39 cellular contexts compared by ENCODE assay signal in genomic region chr4:23207059-23207458, GRCh38.
"Had no signal": no experiment of that assay in that cellular context is flagged by ENCODE, and none has a peak within 500 bp of the region (broad histone marks: within the 10 kb centered on the region; RNA-seq: fewer than 3 reads in every experiment).

No MANE protein-coding gene starts in this region.

- H3K4me3 Mint-ChIP-seq: activated naive CD4-positive, alpha-beta T cell treated with anti-CD3 and anti-CD28 coated beads for 36 hours; activated naive CD4-positive, alpha-beta T cell treated with anti-CD3 and anti-CD28 coated beads, Interleukin-2, amount 10 ng/mL, durations not matched to agents 7 days and 5 days; activated naive CD4-positive, alpha-beta T cell treated with anti-CD3 and anti-CD28 coated beads, Interleukin-2, amount 50 U/mL, for 24 hours; activated naive CD8-positive, alpha-beta T cell; activated naive CD8-positive, alpha-beta T cell treated with anti-CD3 and anti-CD28 coated beads for 36 hours; activated naive CD8-positive, alpha-beta T cell treated with anti-CD3 and anti-CD28 coated beads, Interleukin-2, amount 10 ng/mL, durations not matched to agents 7 days and 5 days; activated naive CD8-positive, alpha-beta T cell treated with anti-CD3 and anti-CD28 coated beads, Interleukin-2, amount 50 U/mL, for 24 hours; activated T-cell treated with anti-CD3 and anti-CD28 coated beads, Interleukin-2, amount 50 U/mL, for 24 hours; activated T-cell treated with anti-CD3 and anti-CD28 coated beads, Interleukin-2, amount 50 U/mL, for 4 hours; activated T-helper 1 cell treated with anti-CD3 and anti-CD28 coated beads, Interleukin-12 subunit alpha, Interleukin-12 subunit beta, Interleukin-2, Interleukin-4 antibody, amounts not matched to agents 30 ng/mL and 10 ng/mL and 1 ng/mL, durations not matched to agents 14 hours and 24 hours and 36 hours; activated T-helper 17 cell treated with anti-CD3 and anti-CD28 coated beads, Interleukin-2, amount 50 U/mL, for 72 hours; brain; central memory CD8-positive, alpha-beta T cell had no signal

- ATAC-seq: activated naive CD4-positive, alpha-beta T cell treated with anti-CD3 and anti-CD28 coated beads, Interleukin-2, amount 50 U/mL, for 72 hours; activated naive CD8-positive, alpha-beta T cell treated with anti-CD3 and anti-CD28 coated beads, Interleukin-2, amount 50 U/mL, for 24 hours; activated T-cell treated with anti-CD3 and anti-CD28 coated beads, Interleukin-2, amount 50 U/mL, for 4 hours; activated T-helper 17 cell treated with anti-CD3 and anti-CD28 coated beads, Interleukin-2, amount 50 U/mL, for 72 hours; body of pancreas had no signal

- H3K9me3 Mint-ChIP-seq: activated T-helper 17 cell treated with anti-CD3 and anti-CD28 coated beads, Interleukin-2, amount 50 U/mL, for 72 hours had no signal

- H3K4me1 Mint-ChIP-seq: activated naive CD4-positive, alpha-beta T cell treated with anti-CD3 and anti-CD28 coated beads, Interleukin-2, amount 10 ng/mL, durations not matched to agents 7 days and 5 days; activated naive CD4-positive, alpha-beta T cell treated with anti-CD3 and anti-CD28 coated beads, Interleukin-2, amount 50 U/mL, for 24 hours; activated naive CD8-positive, alpha-beta T cell treated with anti-CD3 and anti-CD28 coated beads for 36 hours; activated naive CD8-positive, alpha-beta T cell treated with anti-CD3 and anti-CD28 coated beads, Interleukin-2, amount 10 ng/mL, durations not matched to agents 7 days and 5 days; activated naive CD8-positive, alpha-beta T cell treated with anti-CD3 and anti-CD28 coated beads, Interleukin-2, amount 50 U/mL, for 24 hours; activated T-helper 17 cell treated with anti-CD3 and anti-CD28 coated beads, Interleukin-2, amount 50 U/mL, for 72 hours; brain; central memory CD8-positive, alpha-beta T cell had no signal

- H3K9me3 ChIP-seq: adrenal gland, ascending aorta had no signal

- H3K27ac ChIP-seq: adrenal gland, ascending aorta, body of pancreas, brain microvascular endothelial cell, breast epithelium, cardiac muscle cell had no signal

- H3K4me1 ChIP-seq: adrenal gland, ascending aorta, body of pancreas, breast epithelium had no signal

- DNase-seq: activated effector memory CD4-positive, alpha-beta T cell treated with anti-CD3 and anti-CD28 coated beads, Interleukin-2, amount 50 U/mL, for 16 hours; activated effector memory CD4-positive, alpha-beta T cell treated with Interleukin-2 at 50 U/mL for 16 hours; activated gamma-delta T cell; activated gamma-delta T cell treated with Interleukin-2 at 50 U/mL for 16 hours; activated naive CD4-positive, alpha-beta T cell; activated naive CD4-positive, alpha-beta T cell treated with anti-CD3 and anti-CD28 coated beads for 36 hours; activated naive CD4-positive, alpha-beta T cell treated with anti-CD3 and anti-CD28 coated beads, Interleukin-2, amount 10 ng/mL, durations not matched to agents 7 days and 5 days; activated naive CD4-positive, alpha-beta T cell treated with anti-CD3 and anti-CD28 coated beads, Interleukin-2, amount 50 U/mL, for 16 hours; activated naive CD4-positive, alpha-beta T cell treated with Interleukin-2 at 50 U/mL for 16 hours; activated naive CD8-positive, alpha-beta T cell treated with anti-CD3 and anti-CD28 coated beads for 36 hours; activated naive CD8-positive, alpha-beta T cell treated with anti-CD3 and anti-CD28 coated beads, Interleukin-2, amount 10 ng/mL, durations not matched to agents 7 days and 5 days; activated naive CD8-positive, alpha-beta T cell treated with anti-CD3 and anti-CD28 coated beads, Interleukin-2, amount 50 U/mL, for 24 hours; activated T-cell treated with anti-CD3 and anti-CD28 coated beads, Interleukin-2, amount 50 U/mL, for 1 hour; activated T-cell treated with anti-CD3 and anti-CD28 coated beads, Interleukin-2, amount 50 U/mL, for 24 hours; activated T-cell treated with anti-CD3 and anti-CD28 coated beads, Interleukin-2, amount 50 U/mL, for 4 hours; activated T-cell treated with anti-CD3 and anti-CD28 coated beads, Interleukin-2, amount 50 U/mL, for 48 hours; adrenal gland; amniotic stem cell; amygdala; anterior cingulate cortex; aorta; body of pancreas; brain microvascular endothelial cell; caudate nucleus; central memory CD4-positive, alpha-beta T cell; cerebellar nuclear complex had no signal

- H3K27ac Mint-ChIP-seq: activated naive CD4-positive, alpha-beta T cell treated with anti-CD3 and anti-CD28 coated beads for 36 hours; activated naive CD4-positive, alpha-beta T cell treated with anti-CD3 and anti-CD28 coated beads, Interleukin-2, amount 10 ng/mL, durations not matched to agents 7 days and 5 days; activated naive CD4-positive, alpha-beta T cell treated with anti-CD3 and anti-CD28 coated beads, Interleukin-2, amount 50 U/mL, for 24 hours; activated naive CD4-positive, alpha-beta T cell treated with anti-CD3 and anti-CD28 coated beads, Interleukin-2, amount 50 U/mL, for 72 hours; activated naive CD8-positive, alpha-beta T cell; activated naive CD8-positive, alpha-beta T cell treated with anti-CD3 and anti-CD28 coated beads for 36 hours; activated naive CD8-positive, alpha-beta T cell treated with anti-CD3 and anti-CD28 coated beads, Interleukin-2, amount 10 ng/mL, durations not matched to agents 7 days and 5 days; activated naive CD8-positive, alpha-beta T cell treated with anti-CD3 and anti-CD28 coated beads, Interleukin-2, amount 50 U/mL, for 24 hours; activated T-cell treated with anti-CD3 and anti-CD28 coated beads, Interleukin-2, amount 50 U/mL, for 24 hours; activated T-helper 1 cell treated with anti-CD3 and anti-CD28 coated beads, Interleukin-12 subunit alpha, Interleukin-12 subunit beta, Interleukin-2, Interleukin-4 antibody, amounts not matched to agents 30 ng/mL and 10 ng/mL and 1 ng/mL, durations not matched to agents 14 hours and 24 hours and 36 hours; activated T-helper 17 cell treated with anti-CD3 and anti-CD28 coated beads, Interleukin-2, amount 50 U/mL, for 72 hours; activated T-helper 2 cell treated with anti-CD3 and anti-CD28 coated beads, Interferon-gamma antibody, Interleukin-2, Interleukin-4, amounts not matched to agents 10 μg/mL and 5 μg/mL and 100 μg/mL, durations not matched to agents 14 hours and 24 hours and 36 hours; brain had no signal

- H3K36me3 Mint-ChIP-seq: activated naive CD4-positive, alpha-beta T cell treated with anti-CD3 and anti-CD28 coated beads, Interleukin-2, amount 10 ng/mL, durations not matched to agents 7 days and 5 days; activated naive CD4-positive, alpha-beta T cell treated with anti-CD3 and anti-CD28 coated beads, Interleukin-2, amount 50 U/mL, for 24 hours; activated naive CD8-positive, alpha-beta T cell; activated naive CD8-positive, alpha-beta T cell treated with anti-CD3 and anti-CD28 coated beads for 36 hours; activated naive CD8-positive, alpha-beta T cell treated with anti-CD3 and anti-CD28 coated beads, Interleukin-2, amount 10 ng/mL, durations not matched to agents 7 days and 5 days; brain had no signal

- H3K27me3 Mint-ChIP-seq: activated naive CD4-positive, alpha-beta T cell treated with anti-CD3 and anti-CD28 coated beads, Interleukin-2, amount 10 ng/mL, durations not matched to agents 7 days and 5 days; activated naive CD8-positive, alpha-beta T cell; activated naive CD8-positive, alpha-beta T cell treated with anti-CD3 and anti-CD28 coated beads for 36 hours; activated naive CD8-positive, alpha-beta T cell treated with anti-CD3 and anti-CD28 coated beads, Interleukin-2, amount 10 ng/mL, durations not matched to agents 7 days and 5 days; activated naive CD8-positive, alpha-beta T cell treated with anti-CD3 and anti-CD28 coated beads, Interleukin-2, amount 50 U/mL, for 24 hours; activated T-cell treated with anti-CD3 and anti-CD28 coated beads, Interleukin-2, amount 50 U/mL, for 24 hours; activated T-helper 17 cell treated with anti-CD3 and anti-CD28 coated beads, Interleukin-2, amount 50 U/mL, for 72 hours; central memory CD8-positive, alpha-beta T cell had no signal

- FAIRE-seq: astrocyte, bronchial epithelial cell had no signal

- H3K36me3 ChIP-seq: adrenal gland, ascending aorta, brain microvascular endothelial cell, breast epithelium, cardiac muscle cell had no signal

- H3K27me3 ChIP-seq: adrenal gland, ascending aorta, body of pancreas, brain microvascular endothelial cell, breast epithelium, cardiac muscle cell had no signal

- H3K4me3 ChIP-seq: adrenal gland, ascending aorta, body of pancreas, breast epithelium, cardiac muscle cell had no signal
